ENCODE assay signal across 2 cellular contexts in the genomic region with DNA sequence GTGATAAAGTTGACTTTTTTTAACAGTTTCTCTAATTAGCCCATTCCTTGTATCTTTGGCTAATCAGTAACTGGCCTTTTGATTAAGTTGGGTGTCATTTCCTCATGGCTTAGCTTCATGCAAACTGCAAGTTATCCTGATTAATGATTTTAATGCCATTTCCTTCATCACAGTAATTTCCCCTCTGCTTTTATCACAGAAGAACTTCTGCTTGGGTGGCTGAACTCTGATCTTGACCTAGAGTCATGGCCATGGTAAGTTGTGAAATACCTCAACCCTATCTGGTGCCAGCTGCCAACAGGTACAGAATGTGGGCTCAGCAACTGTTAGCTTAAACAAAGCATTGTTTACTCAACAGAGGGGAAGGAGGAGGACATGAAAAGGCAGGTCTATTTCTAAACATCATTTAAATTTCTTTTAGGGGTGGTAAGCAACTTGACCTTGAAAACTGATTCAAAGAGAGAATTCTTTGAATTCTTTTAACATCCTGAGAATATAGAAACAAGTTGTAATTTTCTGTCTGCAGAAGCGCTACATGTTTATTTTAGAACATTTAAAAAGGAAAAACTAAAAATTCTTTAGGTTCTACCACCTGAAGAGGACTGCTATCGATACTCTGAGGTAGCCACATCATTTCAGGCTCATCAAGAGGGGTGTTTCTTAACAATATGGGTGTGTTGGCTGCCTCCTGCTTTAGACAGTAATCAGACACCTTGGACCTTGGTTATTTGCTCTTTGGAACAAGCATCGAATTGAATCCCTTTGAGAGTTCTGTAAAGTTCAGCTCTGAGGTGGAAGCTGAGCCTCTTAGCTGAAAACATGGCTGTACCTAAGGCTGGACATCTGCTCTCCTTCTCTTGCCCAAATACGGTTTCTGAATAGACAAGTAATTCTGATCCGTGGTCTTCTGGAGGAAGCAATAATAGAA.
TF ChIP-seq lines count a peak whose summit lies in the region.

No MANE protein-coding gene starts in this region.

TF ChIP-seq in H1, 55 proteins besides CTCF, POLR2A, EP300 and RAD21 (continued from another document):
- TF ChIP-seq TAF1 (IDR thresholded peaks at IDR 0.05; ENCODE audit: low read depth, low read length): no peak
- TF ChIP-seq E2F6 (IDR thresholded peaks at IDR 0.05): no peak
- no peak for TF ChIP-seq ZNF274 (IDR thresholded peaks at IDR 0.05; ENCODE audit: borderline replicate concordance, extremely low read depth, low read length)
- no peak for TF ChIP-seq TEAD4 (IDR thresholded peaks at IDR 0.05; ENCODE audit: low read depth, low read length)
- TF ChIP-seq CEBPB (IDR thresholded peaks at IDR 0.05; ENCODE audit: low read depth, low read length): peak; percentile 79

TF ChIP-seq in SK-N-SH treated with all-trans-retinoic acid at 6 μM for 48 hours, 23 proteins besides CTCF, POLR2A, EP300 and RAD21:
- TF ChIP-seq ISL1 (CRISPR knock-in tag; IDR thresholded peaks at IDR 0.05) (no peak), BACH2 (CRISPR knock-in tag; IDR thresholded peaks at IDR 0.05; ENCODE audit: borderline replicate concordance) (no peak), TOX (CRISPR knock-in tag; IDR thresholded peaks at IDR 0.05; ENCODE audit: borderline replicate concordance) (no peak), PPARA (CRISPR knock-in tag; IDR thresholded peaks at IDR 0.05; ENCODE audit: borderline replicate concordance) (no peak), ZFP30 (CRISPR knock-in tag; IDR thresholded peaks at IDR 0.05) (no peak), POU6F1 (CRISPR knock-in tag; IDR thresholded peaks at IDR 0.05; ENCODE audit: borderline replicate concordance, low read depth) (no peak), ZNF70 (CRISPR knock-in tag; IDR thresholded peaks at IDR 0.05) (no peak)
- TF ChIP-seq, protein P1, sequence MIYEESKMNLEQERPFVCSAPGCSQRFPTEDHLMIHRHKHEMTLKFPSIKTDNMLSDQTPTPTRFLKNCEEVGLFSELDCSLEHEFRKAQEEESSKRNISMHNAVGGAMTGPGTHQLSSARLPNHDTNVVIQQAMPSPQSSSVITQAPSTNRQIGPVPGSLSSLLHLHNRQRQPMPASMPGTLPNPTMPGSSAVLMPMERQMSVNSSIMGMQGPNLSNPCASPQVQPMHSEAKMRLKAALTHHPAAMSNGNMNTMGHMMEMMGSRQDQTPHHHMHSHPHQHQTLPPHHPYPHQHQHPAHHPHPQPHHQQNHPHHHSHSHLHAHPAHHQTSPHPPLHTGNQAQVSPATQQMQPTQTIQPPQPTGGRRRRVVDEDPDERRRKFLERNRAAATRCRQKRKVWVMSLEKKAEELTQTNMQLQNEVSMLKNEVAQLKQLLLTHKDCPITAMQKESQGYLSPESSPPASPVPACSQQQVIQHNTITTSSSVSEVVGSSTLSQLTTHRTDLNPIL (CRISPR knock-in tag; IDR thresholded peaks at IDR 0.05; ENCODE audit: low read depth): no peak
